ENCODE assay signal across 1 cellular context in genomic region chr1:28648493-28649238, GRCh38.
TF ChIP-seq lines count a peak whose summit lies in the region.

Gene RNU11, plus strand, starts transcription at chr1:28648600.

TF ChIP-seq in HepG2, 621 proteins besides CTCF, POLR2A, EP300 and RAD21 (continued from another document and continues in another):
- TF ChIP-seq USF2 (IDR thresholded peaks at IDR 0.05; ENCODE audit: low read depth, low read length) (no peak), USF2 (CRISPR knock-in tag; IDR thresholded peaks at IDR 0.05; ENCODE audit: borderline replicate concordance) (peak; percentile 60; the same call in 1 of the 2 replicates), ZNF512 (CRISPR knock-in tag; IDR thresholded peaks at IDR 0.05) (no peak), ZBTB10 (CRISPR knock-in tag; IDR thresholded peaks at IDR 0.05; ENCODE audit: borderline replicate concordance) (peak; percentile 70; the same call in 1 of the 2 replicates), ZBTB40 (IDR thresholded peaks at IDR 0.05) (0 out of 2 replicates have a peak, but pooled peaks have one; percentile 6), ZBTB40 (CRISPR knock-in tag; IDR thresholded peaks at IDR 0.05) (peak; percentile 78; the same call in 1 of the 2 replicates), ZNF121 (CRISPR knock-in tag; IDR thresholded peaks at IDR 0.05) (peak; percentile 35; the same call in 1 of the 2 replicates), ATAD3A (CRISPR knock-in tag; IDR thresholded peaks at IDR 0.05) (0 out of 2 replicates have a peak, but pooled peaks have one; percentile 64), ZBTB2 (CRISPR knock-in tag; IDR thresholded peaks at IDR 0.05; ENCODE audit: low read depth) (0 out of 2 replicates have a peak, but pooled peaks have one; percentile 16), MLLT10 (CRISPR knock-in tag; IDR thresholded peaks at IDR 0.05) (peak; percentile 28; the same call in 1 of the 2 replicates), MIXL1 (CRISPR knock-in tag; IDR thresholded peaks at IDR 0.05) (peak; percentile 91), ZIK1 (CRISPR knock-in tag; IDR thresholded peaks at IDR 0.05; ENCODE audit: borderline replicate concordance, low read depth) (no peak), ZNF576 (CRISPR knock-in tag; IDR thresholded peaks at IDR 0.05) (no peak), NFAT5 (CRISPR knock-in tag; IDR thresholded peaks at IDR 0.05) (peak; percentile 30; the same call in 1 of the 2 replicates), ATF1 (CRISPR knock-in tag; IDR thresholded peaks at IDR 0.05) (peak; percentile 84), ZHX1 (CRISPR knock-in tag; IDR thresholded peaks at IDR 0.05; ENCODE audit: low read depth) (0 out of 2 replicates have a peak, but pooled peaks have one; percentile 73), MEIS1 (CRISPR knock-in tag; IDR thresholded peaks at IDR 0.05; ENCODE audit: borderline replicate concordance) (peak; percentile 83; the same call in 1 of the 2 replicates), ZNF598 (CRISPR knock-in tag; IDR thresholded peaks at IDR 0.05; ENCODE audit: borderline replicate concordance) (no peak), ATF3 (CRISPR knock-in tag; IDR thresholded peaks at IDR 0.05) (peak; percentile 67), ZNF605 (CRISPR knock-in tag; IDR thresholded peaks at IDR 0.05) (peak; percentile 66; the same call in 1 of the 2 replicates), TBX3 (IDR thresholded peaks at IDR 0.05; ENCODE audit: borderline replicate concordance) (0 out of 2 replicates have a peak, but pooled peaks have one; percentile 29), RORA (CRISPR knock-in tag; IDR thresholded peaks at IDR 0.05) (peak; percentile 98), NR3C1 (CRISPR knock-in tag; IDR thresholded peaks at IDR 0.05) (no peak)
